In the genomic region with DNA sequence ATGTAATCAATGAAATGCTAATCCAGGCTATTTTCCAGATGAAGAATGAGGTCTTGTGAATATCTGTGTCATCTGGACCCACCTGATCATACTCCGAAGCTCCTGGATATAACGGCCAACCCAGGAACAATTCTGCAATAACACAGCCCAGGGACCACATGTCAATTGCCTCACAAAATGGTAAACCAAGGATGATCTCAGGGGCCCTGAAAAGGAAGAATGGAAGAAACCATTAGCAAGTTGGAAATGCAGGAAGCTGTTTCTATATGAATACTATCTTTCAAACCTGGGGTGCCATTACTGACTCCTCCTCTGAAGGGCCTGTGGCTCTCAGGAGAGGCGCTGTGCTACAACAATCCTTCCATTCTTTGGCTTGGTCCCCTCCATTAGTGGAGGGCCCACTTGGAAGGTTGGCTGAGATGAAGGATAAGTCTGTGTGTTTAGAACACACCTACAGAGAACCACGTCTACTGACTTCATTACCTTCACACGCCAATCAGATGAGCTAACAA, we compare ENCODE assay signal across 22 cellular contexts.
"Had no signal": no experiment of that assay in that cellular context is flagged by ENCODE, and none has a peak within 500 bp of the region (broad histone marks: within the 10 kb centered on the region; RNA-seq: fewer than 3 reads in every experiment).

No MANE protein-coding gene starts in this region.

- DNase-seq: effector memory CD8-positive, alpha-beta T cell; esophagus squamous epithelium; foreskin fibroblast; kidney; left cardiac atrium; left ventricle myocardium superior; mesenchymal stem cell; naive B cell; nucleus accumbens; ovary; small intestine; stimulated activated CD4-positive, alpha-beta T cell treated with anti-CD3 and anti-CD28 coated beads, Interleukin-12 subunit alpha, Interleukin-12 subunit beta, amount 100 ng/mL, for 4 hours; stimulated activated naive CD8-positive, alpha-beta T cell treated with anti-CD3 and anti-CD28 coated beads, Interleukin-15, Interleukin-2, amounts not matched to agents 100 U/mL and 50 U/mL, for 24 hours; tibial artery; upper lobe of left lung; uterus had no signal

- H3K36me3 ChIP-seq: neural progenitor cell, ovary, uterus had no signal

- H3K9me3 Mint-ChIP-seq: dendritic cell treated with granulocyte-macrophage colony-stimulating factor and Interleukin-4, amounts not matched to agents 40 ng/mL and 50 ng/mL, for 4 days; effector memory CD8-positive, alpha-beta T cell; naive B cell; neural progenitor cell had no signal

- H3K27ac ChIP-seq: epithelial cell of prostate, esophagus squamous epithelium, neural progenitor cell, ovary, right atrium auricular region, suprapubic skin, tibial artery, upper lobe of left lung, uterus had no signal

- H3K27me3 Mint-ChIP-seq: dendritic cell treated with granulocyte-macrophage colony-stimulating factor and Interleukin-4, amounts not matched to agents 40 ng/mL and 50 ng/mL, for 4 days; effector memory CD8-positive, alpha-beta T cell; naive B cell had no signal

- H3K4me1 ChIP-seq: esophagus squamous epithelium, suprapubic skin, tibial artery, uterus had no signal

- H3K9me3 ChIP-seq: esophagus squamous epithelium, ovary, right atrium auricular region, suprapubic skin, tibial artery, upper lobe of left lung, uterus had no signal

- H3K27ac Mint-ChIP-seq: dendritic cell treated with granulocyte-macrophage colony-stimulating factor and Interleukin-4, amounts not matched to agents 40 ng/mL and 50 ng/mL, for 4 days; neural progenitor cell had no signal

- H3K4me3 Mint-ChIP-seq: dendritic cell treated with granulocyte-macrophage colony-stimulating factor and Interleukin-4, amounts not matched to agents 40 ng/mL and 50 ng/mL, for 4 days; effector memory CD8-positive, alpha-beta T cell; naive B cell; neural progenitor cell had no signal

- ATAC-seq: effector memory CD8-positive, alpha-beta T cell; left cardiac atrium; left ventricle myocardium superior; stimulated activated naive CD8-positive, alpha-beta T cell treated with anti-CD3 and anti-CD28 coated beads, Interleukin-15, Interleukin-2, amounts not matched to agents 100 U/mL and 50 U/mL, for 24 hours had no signal

- H3K4me3 ChIP-seq: esophagus squamous epithelium, lung, neural progenitor cell, ovary, right atrium auricular region, suprapubic skin, tibial artery, upper lobe of left lung, uterus had no signal

- H3K27me3 ChIP-seq: esophagus squamous epithelium, neural progenitor cell, ovary, right atrium auricular region, suprapubic skin, tibial artery, upper lobe of left lung, uterus had no signal
